ENCODE assay signal across 21 cellular contexts in genomic region chr11:124518900-124519541, GRCh38. TPM values are rescaled to one million over a fixed set of nuclear protein-coding genes. Genes with fewer than 3 reads are reported as not detected.
DNase-seq lines count a peak whose midpoint lies in the region; ATAC-seq, FAIRE-seq and TF ChIP-seq lines count a peak whose summit lies in the region.
"Had no signal": no experiment of that assay in that cellular context is flagged by ENCODE, and none has a peak within 500 bp of the region (broad histone marks: within the 10 kb centered on the region; RNA-seq: fewer than 3 reads in every experiment).

No MANE protein-coding gene starts in this region.

- TF ChIP-seq CTCF in GM23338 (conservative IDR thresholded peaks at IDR 0.05; ENCODE audit: low read depth in 2 of 2) (no peak), K562 (IDR thresholded peaks at IDR 0.05 in 2 of 3, conservative IDR thresholded peaks at IDR 0.05 in 1 of 3; ENCODE audit: insufficient read depth in 2 of 3, low read depth in 1 of 3, low read length in 3 of 3) (no peak), HFFc6 (IDR thresholded peaks at IDR 0.05) (no peak)

- H3K4me1 ChIP-seq in GM23338 (ENCODE audit: insufficient read depth) = no peaks in the 10 kb centered on the region
- no peaks in the 10 kb centered on the region for H3K4me1 ChIP-seq in K562 (replicated peaks in 1 of 2; ENCODE audit: control insufficient read depth in 2 of 2, insufficient read depth in 2 of 2, low read length in 2 of 2)
- no peaks in the 10 kb centered on the region for H3K4me1 ChIP-seq in mesendoderm (ENCODE audit: control insufficient read depth, low read depth, low read length)
- H3K4me1 ChIP-seq: BE2C, left ventricle myocardium inferior, thyroid gland had no signal

- H3K79me2 ChIP-seq in GM23338 (replicated peaks; ENCODE audit: insufficient read depth) (no peaks in the 10 kb centered on the region), K562 (ENCODE audit: control insufficient read depth, insufficient read depth, low read length) (no peaks in the 10 kb centered on the region), mesendoderm (ENCODE audit: control insufficient read depth, insufficient read depth, low read length) (no peaks in the 10 kb centered on the region)

- FAIRE-seq in K562 (lab: Jason Lieb, UNC) = no peak
- FAIRE-seq: endometrium, frontal cortex, small intestine, TTC549 had no signal

- no peak overlapping the region for H3K23ac ChIP-seq in mesendoderm (ENCODE audit: low read length)

- no peak for TF ChIP-seq POLR2A in K562 (conservative IDR thresholded peaks at IDR 0.05)

- H3K4me2 ChIP-seq in GM23338 = no peak overlapping the region
- H3K4me2 ChIP-seq in K562 (ENCODE audit: insufficient read depth, low read length) = no peak overlapping the region
- H3K4me2 ChIP-seq in mesendoderm (ENCODE audit: low read length) = no peak overlapping the region

- DNase-seq in GM23338 (ENCODE audit: low spot score) (peak; percentile 24), MV-4-11 (lab: John Stamatoyannopoulos, UW) (peak; percentile 79), K562 (ENCODE audit: extremely low read depth in 1 of 4, low spot score in 3 of 4) (no peak), mesendoderm (peak; percentile 28), KG1 (lab: John Stamatoyannopoulos, UW) (no peak), T-helper 2 cell (no peak), HFFc6 (no peak)
- DNase-seq: activated CD4-positive, alpha-beta T cell treated with anti-CD3 and anti-CD28 coated beads, Interleukin-2, amount 50 U/mL, for 48 hours; activated T-cell treated with anti-CD3 and anti-CD28 coated beads, Interleukin-2, amount 50 U/mL, for 24 hours; BE2C; left ventricle myocardium inferior; ovary; small intestine; thyroid gland had no signal

- H3K4ac ChIP-seq in mesendoderm (ENCODE audit: low read depth, low read length) = no peak overlapping the region

- no peak overlapping the region for H4K8ac ChIP-seq in mesendoderm (ENCODE audit: low read depth, low read length)

- intact Hi-C loops in K562 (cut with micrococcal nuclease) = no loop called here

- no peak overlapping the region for H4K5ac ChIP-seq in mesendoderm (ENCODE audit: low read length)

- H3K9me3 ChIP-seq in K562 (replicated peaks; ENCODE audit: control insufficient read depth, insufficient read depth, low read depth, low read length) = no peaks in the 10 kb centered on the region
- H3K9me3 ChIP-seq: BE2C, left ventricle myocardium inferior, ovary, thyroid gland had no signal

- H3K36me3 Mint-ChIP-seq in GM23338 (ENCODE audit: low read depth) = no peaks in the 10 kb centered on the region
- H3K36me3 Mint-ChIP-seq in HFFc6 (ENCODE audit: low read depth) = no peaks in the 10 kb centered on the region
- H3K36me3 Mint-ChIP-seq: activated naive CD8-positive, alpha-beta T cell had no signal

- H3K9me1 ChIP-seq in K562 (ENCODE audit: control insufficient read depth, insufficient read depth, low read length) = no peaks in the 10 kb centered on the region

- H3K27ac ChIP-seq in GM23338 (ENCODE audit: low read depth) = no peak overlapping the region
- no peak overlapping the region for H3K27ac ChIP-seq in K562 (ENCODE audit: extremely low read depth, low read depth, low read length)
- no peak overlapping the region for H3K27ac ChIP-seq in mesendoderm (ENCODE audit: low read depth, low read length)
- H3K27ac ChIP-seq: left ventricle myocardium inferior, ovary, SK-N-MC, thyroid gland had no signal

- H3K9ac ChIP-seq in K562 (ENCODE audit: insufficient read depth in 1 of 2, low read depth in 2 of 2, low read length in 2 of 2) (no peak overlapping the region), mesendoderm (ENCODE audit: low read length) (no peak overlapping the region)

- no peaks in the 10 kb centered on the region for H3K27me3 Mint-ChIP-seq in GM23338 (ENCODE audit: insufficient read depth, low read depth, poor library complexity)
- H3K27me3 Mint-ChIP-seq in HFFc6 (ENCODE audit: insufficient read depth) = peaks cover 2% of the 10 kb centered on the region; the same call in 1 of the 2 replicates
- H3K27me3 Mint-ChIP-seq: activated T-cell treated with anti-CD3 and anti-CD28 coated beads, Interleukin-2, amount 50 U/mL, for 24 hours had no signal

- no peak overlapping the region for H2BK120ac ChIP-seq in mesendoderm (ENCODE audit: low read depth, low read length)

- H3K9me3 Mint-ChIP-seq in GM23338 (no peaks in the 10 kb centered on the region), HFFc6 (no peaks in the 10 kb centered on the region; the same call in none of the 2 replicates)
- H3K9me3 Mint-ChIP-seq: activated T-cell treated with anti-CD3 and anti-CD28 coated beads, Interleukin-2, amount 50 U/mL, for 24 hours had no signal

- no peak overlapping the region for H2BK15ac ChIP-seq in mesendoderm (replicated peaks; ENCODE audit: low read depth)

- no peak overlapping the region for H3K4me3 Mint-ChIP-seq in GM23338
- H3K4me3 Mint-ChIP-seq in HFFc6 = no peak overlapping the region
- H3K4me3 Mint-ChIP-seq: activated naive CD8-positive, alpha-beta T cell; activated T-cell treated with anti-CD3 and anti-CD28 coated beads, Interleukin-2, amount 50 U/mL, for 24 hours had no signal

- H3K18ac ChIP-seq in mesendoderm (ENCODE audit: low read length) = no peak overlapping the region

- no peaks in the 10 kb centered on the region for H3K79me1 ChIP-seq in mesendoderm (ENCODE audit: low read length)

- no TSS peak for BruUV-seq in K562 (replicated peaks; lab: Mats Ljungman, UMichigan)

- H2AFZ ChIP-seq in GM23338 (no peak overlapping the region), K562 (ENCODE audit: low read depth, low read length) (no peak overlapping the region)

- H3K56ac ChIP-seq in mesendoderm (ENCODE audit: low read length) = no peak overlapping the region

- no peaks in the 10 kb centered on the region for H3K9me2 ChIP-seq in GM23338 (ENCODE audit: insufficient read depth)

- no peak overlapping the region for H2AK5ac ChIP-seq in mesendoderm (ENCODE audit: low read length)

- CTCF ChIA-PET in K562 (lab: Yijun Ruan, JAX; ENCODE audit: low intra/inter-chr PET ratio) = no interaction called here

- ATAC-seq in GM23338 (no peak), K562 (no peak)

- H3K4me3 ChIP-seq in GM23338 = no peak overlapping the region
- no peak overlapping the region for H3K4me3 ChIP-seq in K562
- H3K4me3 ChIP-seq in mesendoderm (ENCODE audit: low read length) = no peak overlapping the region
- H3K4me3 ChIP-seq: left ventricle myocardium inferior, ovary, SK-N-MC, thyroid gland had no signal

- no peak overlapping the region for H2BK5ac ChIP-seq in mesendoderm (ENCODE audit: low read length)

- 4% methylated on average over 5 of the region's 5 CpGs for WGBS in K562 (ENCODE audit: insufficient coverage, low coverage, missing lambda C conversion rate)
- WGBS in mesendoderm (ENCODE audit: extremely low coverage, insufficient coverage, low lambda C conversion rate) = no CpG with 5 or more reads among the region's 5 CpGs

- POLR2A ChIA-PET in K562 (lab: Yijun Ruan, JAX) = no interaction called here

- H3K27ac Mint-ChIP-seq in GM23338 (no peak overlapping the region), HFFc6 (no peak overlapping the region)
- H3K27ac Mint-ChIP-seq: activated naive CD8-positive, alpha-beta T cell; activated T-cell treated with anti-CD3 and anti-CD28 coated beads, Interleukin-2, amount 50 U/mL, for 24 hours had no signal

- TF ChIP-seq RAD21 in K562 (CRISPR knock-in tag; conservative IDR thresholded peaks at IDR 0.05 in 1 of 2, IDR thresholded peaks at IDR 0.05 in 1 of 2) = no peak

- no peaks in the 10 kb centered on the region for H3F3A ChIP-seq in GM23338 (replicated peaks; ENCODE audit: low read depth)

- no peak for TF ChIP-seq EP300 in K562 (IDR thresholded peaks at IDR 0.05; ENCODE audit: low read length)

- H3K27me3 ChIP-seq in GM23338 (ENCODE audit: insufficient read depth) (no peaks in the 10 kb centered on the region), K562 (ENCODE audit: control insufficient read depth in 2 of 2, insufficient read depth in 2 of 2, low read length in 2 of 2) (peaks cover 0 to 11% of the 10 kb centered on the region in 2 experiments; a peak in 3 of 5 replicates), mesendoderm (ENCODE audit: insufficient read depth, low read length, poor library complexity) (no peaks in the 10 kb centered on the region)
- H3K27me3 ChIP-seq: ovary, thyroid gland had no signal

- H4K20me1 ChIP-seq in GM23338 (replicated peaks; ENCODE audit: insufficient read depth) (no peaks in the 10 kb centered on the region), K562 (replicated peaks; ENCODE audit: control insufficient read depth, insufficient read depth, low read length) (no peaks in the 10 kb centered on the region)

- in situ Hi-C loops in K562 (cut with MboI) = no loop called here

- no peaks in the 10 kb centered on the region for H3K36me3 ChIP-seq in GM23338 (ENCODE audit: insufficient read depth)
- H3K36me3 ChIP-seq in K562 (ENCODE audit: control insufficient read depth, insufficient read depth, low read length) = no peaks in the 10 kb centered on the region
- no peaks in the 10 kb centered on the region for H3K36me3 ChIP-seq in mesendoderm (ENCODE audit: control insufficient read depth, insufficient read depth, low read length)
- H3K36me3 ChIP-seq: BE2C, left ventricle myocardium inferior, ovary, thyroid gland had no signal

- H3K4me1 Mint-ChIP-seq in GM23338 (no peaks in the 10 kb centered on the region), HFFc6 (ENCODE audit: low read depth) (no peaks in the 10 kb centered on the region)

RNA-seq across cellular contexts. Expression of gene OR8B12, which starts 24.4 kb away (rescaled TPM):
- not detected in 2 replicates for total RNA-seq in GM23338 (2014; rRNA removed; shearing (Covaris generic))
- polyA plus RNA-seq in GM23338 (2016; fragmentation: Nextera tagmentation; extraction: Ambion mirVana) (not detected in 2 replicates), K562 (2011; rRNA removed) (not detected in 2 replicates), K562 (2014; fragmentation: Illumina TruSeq; extraction: Trizol) (not detected in 2 replicates), K562 (2014; fragmentation: Nextera tagmentation; extraction: Ambion mirVana) (under 1 TPM in 1 of 2 experiments, not detected in 1; 0.06 TPM), K562 (2014; rRNA removed) (not detected in 2 replicates)
- total RNA-seq in K562 (2011; cell fraction: chromatin; rRNA removed; ENCODE audit: low replicate concordance) = not detected in 2 replicates
- not detected in 2 replicates for total RNA-seq in K562 (2011; cell fraction: nucleolus; rRNA removed)
- not detected in 2 replicates for total RNA-seq in K562 (2011; cell fraction: nucleoplasm; rRNA removed)
- total RNA-seq in K562 (2014; rRNA removed) (not detected in 2 replicates), K562 (2014; rRNA removed; fragmentation: Illumina TruSeq; extraction: Trizol) (not detected in 2 replicates), K562 (2015; rRNA removed; fragmentation: Illumina TruSeq; extraction: Trizol) (not detected in 2 replicates), K562 (2021) (not detected in 2 replicates)
- not detected in 2 replicates for polyA plus RNA-seq in K562 (2011; cell fraction: cytosol; rRNA removed)
- not detected in 2 replicates for polyA plus RNA-seq in K562 (2011; cell fraction: nucleus; rRNA removed)
- polyA plus RNA-seq in K562 (2012) = 0.17 and 0.21 TPM in 2 replicates
- not detected in 2 replicates for polyA minus RNA-seq in K562 (2011; rRNA and poly(A)+ RNA removed)
- not detected in 2 replicates for polyA minus RNA-seq in K562 (2011; cell fraction: cytosol; rRNA and poly(A)+ RNA removed)
- polyA minus RNA-seq in K562 (2011; cell fraction: nucleus; rRNA and poly(A)+ RNA removed) = 0.22 TPM in 1 of 2 replicates, not detected in the other
- polyA plus RNA-seq in mesendoderm (2013, experiment 1 of 2) = not detected
- polyA plus RNA-seq in mesendoderm (2013, experiment 2 of 2) = not detected
- not detected for total RNA-seq in HFFc6 (2021; fragmentation: NEBNext Ultra II Directional; extraction: Animal tissue kit (Norgen Biotek cat#: 25700))
- total RNA-seq: frontal cortex, H4, left ventricle myocardium inferior, myocyte, ovary, thyroid gland had no signal
- polyA plus RNA-seq: ovary, small intestine had no signal

RNA-seq across cellular contexts. Expression of gene OR8A1, which starts 50.8 kb away (rescaled TPM):
- not detected in 2 replicates for total RNA-seq in GM23338 (2014; rRNA removed; shearing (Covaris generic))
- polyA plus RNA-seq in GM23338 (2016; fragmentation: Nextera tagmentation; extraction: Ambion mirVana) = not detected in 2 replicates
- total RNA-seq in K562 (2011; cell fraction: chromatin; rRNA removed; ENCODE audit: low replicate concordance) = 3.7 and 7.0 TPM in 2 replicates
- total RNA-seq in K562 (2011; cell fraction: nucleolus; rRNA removed) = 0.83 and 1.6 TPM in 2 replicates
- total RNA-seq in K562 (2011; cell fraction: nucleoplasm; rRNA removed) = 3.6 and 11.8 TPM in 2 replicates
- 0.27 and 0.33 TPM in 2 replicates for total RNA-seq in K562 (2014; rRNA removed)
- 1.5 and 2.0 TPM in 2 replicates for total RNA-seq in K562 (2014; rRNA removed; fragmentation: Illumina TruSeq; extraction: Trizol)
- total RNA-seq in K562 (2015; rRNA removed; fragmentation: Illumina TruSeq; extraction: Trizol) = 2.3 and 2.7 TPM in 2 replicates
- 1.4 and 1.7 TPM in 2 replicates for total RNA-seq in K562 (2021)
- polyA plus RNA-seq in K562 (2011; rRNA removed) = 1.5 and 2.6 TPM in 2 replicates
- 1.6 and 1.8 TPM in 2 replicates for polyA plus RNA-seq in K562 (2011; cell fraction: cytosol; rRNA removed)
- polyA plus RNA-seq in K562 (2011; cell fraction: nucleus; rRNA removed) = 4.4 and 7.0 TPM in 2 replicates
- 1.0 and 2.1 TPM in 2 replicates for polyA plus RNA-seq in K562 (2012)
- polyA plus RNA-seq in K562 (2014; fragmentation: Illumina TruSeq; extraction: Trizol) = 1.4 and 1.9 TPM in 2 replicates
- polyA plus RNA-seq in K562 (2014; fragmentation: Nextera tagmentation; extraction: Ambion mirVana) = under 1 TPM; 0.48 to 0.63 TPM
- polyA plus RNA-seq in K562 (2014; rRNA removed) = 0.46 and 1.0 TPM in 2 replicates
- polyA minus RNA-seq in K562 (2011; rRNA and poly(A)+ RNA removed) = 3.6 and 5.2 TPM in 2 replicates
- polyA minus RNA-seq in K562 (2011; cell fraction: cytosol; rRNA and poly(A)+ RNA removed) = 0.76 TPM in 1 of 2 replicates, not detected in the other
- 3.8 and 4.3 TPM in 2 replicates for polyA minus RNA-seq in K562 (2011; cell fraction: nucleus; rRNA and poly(A)+ RNA removed)
- not detected for polyA plus RNA-seq in mesendoderm (2013, experiment 1 of 2)
- not detected for polyA plus RNA-seq in mesendoderm (2013, experiment 2 of 2)
- not detected for total RNA-seq in HFFc6 (2021; fragmentation: NEBNext Ultra II Directional; extraction: Animal tissue kit (Norgen Biotek cat#: 25700))
- total RNA-seq: frontal cortex, H4, left ventricle myocardium inferior, myocyte, ovary, thyroid gland had no signal
- polyA plus RNA-seq: ovary, small intestine had no signal

Comparison
In these comparisons a context has a peak if more than half of its experiments do, and no peak if none do; other contexts are left out.
1. DNase-seq: peak in GM23338 (single experiment), MV-4-11 (single experiment) and mesendoderm (single experiment); none in K562 (0 of 4), KG1 (single experiment), T-helper 2 cell (0 of 5) and HFFc6 (single experiment).